Comparison of ENCODE assay signal across 8 cellular contexts in genomic region chr11:35305670-35306382, GRCh38.
DNase-seq lines count a peak whose midpoint lies in the region; ATAC-seq lines count a peak whose summit lies in the region.

No MANE protein-coding gene starts in this region.

- peak; percentile 18 for DNase-seq in Caki2 (ENCODE audit: low read depth)
- peak; percentile 18 for DNase-seq in NCI-H526 treated with DMSO at 0.1 percent for 48 hours (lab: John Stamatoyannopoulos, UW)
- DNase-seq in activated effector memory CD4-positive, alpha-beta T cell treated with anti-CD3 and anti-CD28 coated beads, Interleukin-2, amount 50 U/mL, for 16 hours, result peak; percentile 70
- DNase-seq in glomerular visceral epithelial cell (ENCODE audit: extremely low spot score), result peak; percentile 56
- peak; percentile 2 for DNase-seq in stimulated activated CD8-positive, alpha-beta memory T cell treated with anti-CD3 and anti-CD28 coated beads, Interleukin-4, amount 100 ng/mL, for 24 hours (ENCODE audit: low read depth)
- DNase-seq in NCI-H2029 (lab: John Stamatoyannopoulos, UW), result no peak

- ATAC-seq in GM21576 (IDR thresholded peaks at IDR 0.05; ENCODE audit: unreplicated experiment) (peak; percentile 53), GM19035 (IDR thresholded peaks at IDR 0.05; ENCODE audit: unreplicated experiment) (no peak)

- in situ Hi-C loops in Caki2 (cut with HindIII; ENCODE audit: low pct_unique_long_range_greater_than_20kb, low sequenced_read_pairs), result no loop called here
